Comparison of ENCODE assay signal across 22 cellular contexts in the genomic region with DNA sequence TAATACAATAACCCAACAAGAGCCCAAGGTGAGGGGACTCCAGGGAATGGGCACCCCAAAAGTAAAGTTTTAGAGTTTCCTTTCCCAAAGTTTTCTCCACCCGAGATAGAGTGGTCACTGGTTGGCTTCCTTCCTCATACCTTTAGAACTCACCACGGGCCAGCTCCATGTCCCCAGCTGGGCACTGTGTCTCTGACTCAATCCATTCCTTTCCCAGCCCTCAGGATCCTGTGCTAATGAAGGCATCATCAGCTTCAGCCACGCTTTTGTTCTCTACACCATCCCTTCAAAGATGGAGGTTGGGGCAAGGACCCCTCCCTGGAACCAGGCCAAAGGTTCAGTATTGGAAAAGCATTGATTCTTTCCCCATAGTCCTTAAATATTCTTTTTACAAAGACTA.
"Had no signal": no experiment of that assay in that cellular context is flagged by ENCODE, and none has a peak within 500 bp of the region (broad histone marks: within the 10 kb centered on the region; RNA-seq: fewer than 3 reads in every experiment).

No MANE protein-coding gene starts in this region.

- H3K4me1 ChIP-seq: parathyroid adenoma, stomach, transverse colon, vagina had no signal

- H3K27me3 Mint-ChIP-seq: progenitor cell of endocrine pancreas had no signal

- H3K4me1 Mint-ChIP-seq: central memory CD8-positive, alpha-beta T cell; immature natural killer cell; memory B cell; natural killer cell; stimulated activated effector memory CD8-positive, alpha-beta T cell treated with anti-CD3 and anti-CD28 coated beads, Interleukin-12 subunit alpha, Interleukin-12 subunit beta, amount 100 ng/mL, for 72 hours had no signal

- H3K4me3 Mint-ChIP-seq: central memory CD8-positive, alpha-beta T cell; effector memory CD8-positive, alpha-beta T cell; immature natural killer cell; memory B cell; natural killer cell; stimulated activated effector memory CD8-positive, alpha-beta T cell treated with anti-CD3 and anti-CD28 coated beads, Interleukin-12 subunit alpha, Interleukin-12 subunit beta, amount 100 ng/mL, for 72 hours had no signal

- H3K36me3 Mint-ChIP-seq: immature natural killer cell; memory B cell; natural killer cell; stimulated activated effector memory CD8-positive, alpha-beta T cell treated with anti-CD3 and anti-CD28 coated beads, Interleukin-12 subunit alpha, Interleukin-12 subunit beta, amount 100 ng/mL, for 72 hours had no signal

- H3K36me3 ChIP-seq: gastrocnemius medialis, neutrophil, sigmoid colon, stomach, transverse colon, vagina had no signal

- DNase-seq: cortex of kidney; effector memory CD8-positive, alpha-beta T cell; foreskin fibroblast; hippocampal formation; immature natural killer cell; natural killer cell; stimulated activated CD4-positive, alpha-beta T cell treated with anti-CD3 and anti-CD28 coated beads, Interleukin-2, amount 100 ng/mL, for 24 hours; stimulated activated CD4-positive, alpha-beta T cell treated with anti-CD3 and anti-CD28 coated beads, Interleukin-4, amount 100 ng/mL, for 24 hours; stimulated activated naive CD4-positive, alpha-beta T cell treated with Interleukin-2 at 50 U/mL for 16 hours; stomach; transverse colon had no signal

- H3K27ac ChIP-seq: gastrocnemius medialis, heart left ventricle, neutrophil, parathyroid adenoma, sigmoid colon, stomach, transverse colon, vagina had no signal

- H3K27me3 ChIP-seq: gastrocnemius medialis, heart left ventricle, neutrophil, sigmoid colon, vagina had no signal

- H3K27ac Mint-ChIP-seq: effector memory CD8-positive, alpha-beta T cell; immature natural killer cell; memory B cell; natural killer cell; progenitor cell of endocrine pancreas; stimulated activated effector memory CD8-positive, alpha-beta T cell treated with anti-CD3 and anti-CD28 coated beads, Interleukin-12 subunit alpha, Interleukin-12 subunit beta, amount 100 ng/mL, for 72 hours had no signal

- H3K9me3 ChIP-seq: gastrocnemius medialis, heart left ventricle, neutrophil, sigmoid colon, stomach, transverse colon, vagina had no signal

- ATAC-seq: effector memory CD8-positive, alpha-beta T cell; natural killer cell; stimulated activated effector memory CD8-positive, alpha-beta T cell treated with anti-CD3 and anti-CD28 coated beads, Interleukin-12 subunit alpha, Interleukin-12 subunit beta, amount 100 ng/mL, for 72 hours had no signal

- H3K4me3 ChIP-seq: gastrocnemius medialis, heart left ventricle, lung, sigmoid colon, stomach, transverse colon, vagina had no signal

- H3K9me3 Mint-ChIP-seq: central memory CD8-positive, alpha-beta T cell; effector memory CD8-positive, alpha-beta T cell; immature natural killer cell; memory B cell; natural killer cell; stimulated activated effector memory CD8-positive, alpha-beta T cell treated with anti-CD3 and anti-CD28 coated beads, Interleukin-12 subunit alpha, Interleukin-12 subunit beta, amount 100 ng/mL, for 72 hours had no signal
